9 cellular contexts compared by ENCODE assay signal in the genomic region with DNA sequence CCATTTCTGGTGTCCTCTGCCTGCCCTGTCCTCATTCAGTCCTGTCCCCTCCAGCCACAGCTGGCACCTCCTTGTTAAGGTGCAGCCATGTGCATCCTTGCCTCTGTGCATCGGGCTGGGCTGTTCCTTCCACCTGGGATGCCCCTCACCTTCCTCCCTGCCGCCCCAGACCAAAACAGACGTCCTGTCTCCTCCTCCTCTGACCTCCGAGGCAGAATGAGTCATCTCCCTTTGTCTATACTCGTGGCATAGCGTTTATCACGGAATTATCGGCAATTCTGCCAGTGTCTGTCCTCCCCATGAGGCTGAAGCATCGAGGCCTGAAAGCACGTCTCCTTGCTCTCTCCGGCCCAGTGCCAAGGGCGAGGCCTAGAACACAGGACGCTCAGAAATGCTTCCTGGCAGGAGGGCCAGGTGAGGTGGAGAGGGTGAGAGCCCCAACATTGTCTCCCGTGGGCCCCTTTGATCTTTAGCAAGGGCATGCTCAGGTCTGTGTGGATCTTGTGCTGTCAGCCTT. TPM values are rescaled to one million over a fixed set of nuclear protein-coding genes. Genes with fewer than 3 reads are reported as not detected.
DNase-seq lines count a peak whose midpoint lies in the region; ATAC-seq, FAIRE-seq and TF ChIP-seq lines count a peak whose summit lies in the region.
"Had no signal": no experiment of that assay in that cellular context is flagged by ENCODE, and none has a peak within 500 bp of the region (broad histone marks: within the 10 kb centered on the region; RNA-seq: fewer than 3 reads in every experiment).

No MANE protein-coding gene starts in this region.

- dilution Hi-C loops in IMR-90 (cut with HindIII; ENCODE audit: low sequenced_read_pairs, unreplicated experiment) = no loop called here

- peak overlapping the region; percentile 52; the same call in 2 of the 3 replicates for H2BK15ac ChIP-seq in IMR-90 (ENCODE audit: low read depth, low read length)

- ATAC-seq in IMR-90 (ENCODE audit: low read depth) (peak; percentile 7), GM12878 (peak; percentile 18), lung (ENCODE audit: insufficient read depth, low FRiP score) (no peak), HG02973 (IDR thresholded peaks at IDR 0.05; ENCODE audit: unreplicated experiment) (no peak)

- H2BK5ac ChIP-seq in IMR-90 (ENCODE audit: low read depth, low read length, poor library complexity, severe bottlenecking) = peak overlapping the region; percentile 98

- H2AFZ ChIP-seq in IMR-90 (replicated peaks; ENCODE audit: low read length, poor library complexity) (peak overlapping the region; percentile 84), GM12878 (ENCODE audit: control insufficient read depth, low read depth, low read length) (no peak overlapping the region)

- peak overlapping the region; percentile 67; the same call in 1 of the 2 replicates for H2BK20ac ChIP-seq in IMR-90 (ENCODE audit: low read depth, low read length)

- H3K79me2 ChIP-seq in GM12878 (ENCODE audit: control insufficient read depth, insufficient read depth, low read length) = peaks cover 84% of the 10 kb centered on the region

- H3K4me2 ChIP-seq in IMR-90 (ENCODE audit: low read depth, low read length) (peak overlapping the region; percentile 89), GM12878 (ENCODE audit: control insufficient read depth, insufficient read depth) (peak overlapping the region; percentile 68)

- FAIRE-seq in GM12878 (lab: Jason Lieb, UNC) = peak; percentile 18
- FAIRE-seq: endometrium had no signal

- TF ChIP-seq CTCF in IMR-90 (conservative IDR thresholded peaks at IDR 0.05; ENCODE audit: low read depth, low read length) (no peak), GM12878 (IDR thresholded peaks at IDR 0.05 in 2 of 3, conservative IDR thresholded peaks at IDR 0.05 in 1 of 3; ENCODE audit: control insufficient read depth in 2 of 3, extremely low read depth in 1 of 3, insufficient read depth in 1 of 3, low read depth in 3 of 3, low read length in 3 of 3) (no peak), lung (IDR thresholded peaks at IDR 0.05; ENCODE audit: control extremely low read depth, extremely low read depth) (no peak), uterus (IDR thresholded peaks at IDR 0.05) (no peak)

- H3K18ac ChIP-seq in IMR-90 (ENCODE audit: low read depth, low read length) = peak overlapping the region; percentile 84

- H3K36me3 ChIP-seq in IMR-90 (ENCODE audit: control insufficient read depth, insufficient read depth, low read length) = no peaks in the 10 kb centered on the region
- H3K36me3 ChIP-seq in GM12878 (ENCODE audit: control insufficient read depth in 2 of 2, insufficient read depth in 2 of 2, low read length in 1 of 2) = peaks cover 0 to 3% of the 10 kb centered on the region in 2 experiments; a peak in 1 of 4 replicates
- H3K36me3 ChIP-seq in lung (ENCODE audit: control insufficient read depth in 2 of 2, insufficient read depth in 2 of 2, low read length in 2 of 2) = no peaks in the 10 kb centered on the region
- H3K36me3 ChIP-seq in uterus = no peaks in the 10 kb centered on the region

- CTCF ChIA-PET in IMR-90 (lab: Yijun Ruan, JAX) = no interaction called here
- CTCF ChIA-PET in GM12878 (lab: Yijun Ruan, JAX) = no interaction called here

- H4K20me1 ChIP-seq in IMR-90 (ENCODE audit: insufficient read depth, low read length) (peaks cover 74% of the 10 kb centered on the region), GM12878 (ENCODE audit: control insufficient read depth, insufficient read depth) (no peaks in the 10 kb centered on the region)

- 7% methylated on average over 3 of the region's 14 CpGs; no CpG with 5 or more reads in 1 of the 2 experiments for WGBS in IMR-90 (ENCODE audit: extremely low coverage in 2 of 2, insufficient read length in 1 of 2), 2 experiments
- 54% methylated on average over 14 of the region's 14 CpGs for WGBS in GM12878 (ENCODE audit: insufficient coverage, insufficient replicate concordance, low lambda C conversion rate, missing lambda C conversion rate)
- WGBS in lung, 2 donors = 14 to 25% methylated on average over 14 of the region's 14 CpGs

- H4K5ac ChIP-seq in IMR-90 (ENCODE audit: low read depth, low read length) = peak overlapping the region; percentile 89

- H3K14ac ChIP-seq in IMR-90 (replicated peaks; ENCODE audit: low read depth, low read length) = peak overlapping the region; percentile 98

- TF ChIP-seq EP300 in GM12878 (IDR thresholded peaks at IDR 0.05; ENCODE audit: borderline replicate concordance in 1 of 2, control insufficient read depth in 1 of 2, low read depth in 2 of 2, low read length in 2 of 2) = no peak

- peak overlapping the region; percentile 35 to 82; a peak in 3 of 4 replicates for H4K8ac ChIP-seq in IMR-90 (ENCODE audit: low read depth in 2 of 2, low read length in 2 of 2)

- H2AK5ac ChIP-seq in IMR-90 (ENCODE audit: low read depth, low read length) = peak overlapping the region; percentile 100

- peak overlapping the region; percentile 99 for H3K4ac ChIP-seq in IMR-90 (ENCODE audit: low read depth, low read length)

- BruUV-seq in IMR-90 (replicated peaks; lab: Mats Ljungman, UMichigan) (no TSS peak), GM12878 (replicated peaks; lab: Mats Ljungman, UMichigan) (no TSS peak)

- POLR2A ChIA-PET in IMR-90 (lab: Charles Lee; ENCODE audit: unreplicated experiment) (no interaction called here), GM12878 (lab: Charles Lee) (no interaction called here)

- H3K9me1 ChIP-seq in IMR-90 (ENCODE audit: insufficient read depth, low read length) = peaks cover 28% of the 10 kb centered on the region

- H3K9me3 ChIP-seq in IMR-90 (ENCODE audit: control insufficient read depth, insufficient read depth, low read length) (no peaks in the 10 kb centered on the region), GM12878 (replicated peaks; ENCODE audit: control insufficient read depth, insufficient read depth, low read length) (no peaks in the 10 kb centered on the region), lung (ENCODE audit: control insufficient read depth in 2 of 2, insufficient read depth in 1 of 2, low read length in 1 of 2) (no peaks in the 10 kb centered on the region), uterus (no peaks in the 10 kb centered on the region)

- H3K79me1 ChIP-seq in IMR-90 (ENCODE audit: low read depth in 1 of 2, low read length in 2 of 2) = peaks cover 5 to 66% of the 10 kb centered on the region in 2 experiments; a peak in 2 of 4 replicates

- RAD21 ChIA-PET in GM12878 (lab: Charles Lee; ENCODE audit: unreplicated experiment) = no interaction called here

- intact Hi-C loops in IMR-90 (cut with micrococcal nuclease) = loop anchor here (10.0 kb wide), 1 partner anchor 99 kb away; no protein-coding TSS in a partner anchor
- intact Hi-C loops in GM12878 (cut with micrococcal nuclease; ENCODE audit: unreplicated experiment) = no loop called here
- intact Hi-C loops in uterus (cut with DNase I; ENCODE audit: low total_unique reads) = no loop called here

- peak overlapping the region; percentile 70 for H3K9ac ChIP-seq in IMR-90 (ENCODE audit: low read depth, low read length)
- H3K9ac ChIP-seq in GM12878 (ENCODE audit: control insufficient read depth, insufficient read depth, low read length) = peak overlapping the region; percentile 56; the same call in 1 of the 2 replicates

- DNase-seq in AG20443 (ENCODE audit: low spot score) (peak; percentile 70), IMR-90 (peak; percentile 91), GM12878 (ENCODE audit: low read depth, low spot score) (no peak), lung (ENCODE audit: low spot score) (peak; percentile 60), uterus (peak in 1 of 2 donors; percentile 52), DMS153 treated with DMSO at 0.1 percent for 48 hours (lab: John Stamatoyannopoulos, UW; ENCODE audit: unreplicated experiment) (no peak)
- no peak for DNase-seq in activated naive CD4-positive, alpha-beta T cell treated with Interleukin-2 at 50 U/mL for 16 hours

- in situ Hi-C loops in IMR-90 (cut with MboI; ENCODE audit: low sequenced_read_pairs) (loop anchor here (10.0 kb wide), 1 partner anchor 349 kb away; a partner anchor contains a TSS), GM12878 (cut with MboI) (no loop called here)

- peak overlapping the region; percentile 99 for H4K91ac ChIP-seq in IMR-90 (ENCODE audit: insufficient read depth, low read depth, low read length)

- H3K27ac ChIP-seq in IMR-90 (ENCODE audit: insufficient read depth, low read length) = peak overlapping the region; percentile 89
- H3K27ac ChIP-seq in GM12878 (ENCODE audit: control insufficient read depth, insufficient read depth) = peak overlapping the region; percentile 55
- H3K27ac ChIP-seq in lung (ENCODE audit: low read depth in 1 of 2, low read length in 1 of 2) = peak overlapping the region; percentile 5 to 87
- H3K27ac ChIP-seq in uterus = peak overlapping the region; percentile 69 to 79

- peak overlapping the region; percentile 90 for H3K23ac ChIP-seq in IMR-90 (ENCODE audit: low read depth, low read length)

- H2BK120ac ChIP-seq in IMR-90 (ENCODE audit: low read depth, low read length) = peak overlapping the region; percentile 94

- TF ChIP-seq POLR2A in IMR-90 (IDR thresholded peaks at IDR 0.05; ENCODE audit: low read depth, low read length) (peak; percentile 95), GM12878 (IDR thresholded peaks at IDR 0.05; ENCODE audit: low read depth, low read length) (0 out of 2 replicates have a peak, but pooled peaks have one; percentile 13), uterus (IDR thresholded peaks at IDR 0.05) (no peak)

- SMC1A ChIA-PET in GM12878 (lab: Charles Lee; ENCODE audit: uncharacterized antibody, unreplicated experiment) = no interaction called here

- H3K4me1 ChIP-seq in IMR-90 (ENCODE audit: control insufficient read depth, insufficient read depth, low read length) (peaks cover 30% of the 10 kb centered on the region), GM12878 (ENCODE audit: control insufficient read depth, insufficient read depth, low read length) (peaks cover 50% of the 10 kb centered on the region), lung (ENCODE audit: control insufficient read depth in 2 of 2, insufficient read depth in 2 of 2, low read length in 2 of 2) (peaks cover 9 to 30% of the 10 kb centered on the region in 2 donors), uterus (peaks cover 19 to 22% of the 10 kb centered on the region in 2 donors)

- peak overlapping the region; percentile 47 for H3K4me3 ChIP-seq in IMR-90 (ENCODE audit: insufficient read depth, low read depth, low read length)
- H3K4me3 ChIP-seq in GM12878 = peak overlapping the region; percentile 53; the same call in 1 of the 2 replicates
- H3K4me3 ChIP-seq in lung = no peak overlapping the region
- no peak overlapping the region for H3K4me3 ChIP-seq in uterus

- H3K27me3 ChIP-seq in IMR-90 (ENCODE audit: control insufficient read depth, insufficient read depth, low read length) = no peaks in the 10 kb centered on the region
- no peaks in the 10 kb centered on the region for H3K27me3 ChIP-seq in GM12878 (replicated peaks in 1 of 2; ENCODE audit: control insufficient read depth in 2 of 2, insufficient read depth in 2 of 2, low read length in 1 of 2)
- no peaks in the 10 kb centered on the region for H3K27me3 ChIP-seq in lung (ENCODE audit: control insufficient read depth, insufficient read depth)
- no peaks in the 10 kb centered on the region for H3K27me3 ChIP-seq in uterus

- TF ChIP-seq RAD21 in IMR-90 (IDR thresholded peaks at IDR 0.05; ENCODE audit: low read length) (no peak), GM12878 (IDR thresholded peaks at IDR 0.05; ENCODE audit: insufficient read depth, low read depth, low read length) (no peak)

- H3K56ac ChIP-seq in IMR-90 (ENCODE audit: extremely low read depth, insufficient read depth, low read length) = peak overlapping the region; percentile 85

- peak overlapping the region; percentile 100 for H2AK9ac ChIP-seq in IMR-90 (replicated peaks; ENCODE audit: low read depth, low read length, poor library complexity)

RNA-seq across cellular contexts. Expression of a gene that starts 4.6 kb away (rescaled TPM):
- 1.8 and 1.9 TPM in 2 replicates for total RNA-seq in IMR-90 (2012; rRNA removed)
- 10.5 and 14.0 TPM in 2 replicates for polyA plus RNA-seq in IMR-90 (2012; rRNA removed)
- polyA plus RNA-seq in IMR-90 (2012; cell fraction: cytosol; rRNA removed) = 5.5 and 10.5 TPM in 2 replicates
- polyA plus RNA-seq in IMR-90 (2012; cell fraction: nucleus; rRNA removed; ENCODE audit: low replicate concordance) = 18.8 and 32.7 TPM in 2 replicates
- total RNA-seq in GM12878 (2013; cell fraction: nucleolus; rRNA removed) = 66.1 and 73.4 TPM in 2 replicates
- total RNA-seq in GM12878 (2014; rRNA removed) = 7.2 and 7.4 TPM in 2 replicates
- 7.9 and 8.7 TPM in 2 replicates for total RNA-seq in GM12878 (2014; rRNA removed; fragmentation: Illumina TruSeq; extraction: Trizol)
- total RNA-seq in GM12878 (2021) = 35.4 and 37.7 TPM in 2 replicates
- polyA plus RNA-seq in GM12878 (2011; ENCODE audit: low read depth) = 3.1 TPM
- polyA plus RNA-seq in GM12878 (2011; rRNA removed) = 4.0 and 5.4 TPM in 2 replicates
- polyA plus RNA-seq in GM12878 (2011; cell fraction: cytosol; rRNA removed) = 5.7 and 7.6 TPM in 2 replicates
- polyA plus RNA-seq in GM12878 (2011; cell fraction: nucleus; rRNA removed) = 20.2 and 25.6 TPM in 2 replicates
- 8.0 and 8.1 TPM in 2 replicates for polyA plus RNA-seq in GM12878 (2012)
- polyA plus RNA-seq in GM12878 (2014; fragmentation: Illumina TruSeq; extraction: Trizol) = 2.5 and 5.9 TPM in 2 replicates
- under 1 TPM; 0.66 to 0.74 TPM for polyA plus RNA-seq in GM12878 (2014; fragmentation: Nextera tagmentation; extraction: Ambion mirVana)
- polyA plus RNA-seq in GM12878 (2014; rRNA removed) = 19.2 and 25.5 TPM in 2 replicates
- polyA plus RNA-seq in GM12878 (2016; fragmentation: Nextera tagmentation; extraction: Ambion mirVana) = 1 to 10 TPM; 3.1 to 6.0 TPM
- 8.1 and 11.7 TPM in 2 replicates for polyA minus RNA-seq in GM12878 (2011; rRNA and poly(A)+ RNA removed)
- polyA minus RNA-seq in GM12878 (2011; cell fraction: cytosol; rRNA and poly(A)+ RNA removed) = 8.3 and 9.1 TPM in 2 replicates
- 10.0 and 21.0 TPM in 2 replicates for polyA minus RNA-seq in GM12878 (2011; cell fraction: nucleus; rRNA and poly(A)+ RNA removed)
- total RNA-seq in lung = 10 to 100 TPM; 41.6 to 44.4 TPM
- 10 to 100 TPM; 14.5 to 15.1 TPM for polyA plus RNA-seq in lung
- total RNA-seq in uterus = 10 to 100 TPM in 3 of 4 donors, 1 to 10 TPM in 1; 10.0 to 66.1 (median 15.3) TPM

Comparison
In these comparisons a context has a peak if more than half of its experiments do, and no peak if none do; other contexts are left out.
1. DNase-seq: peak in AG20443 (single experiment), IMR-90 (single experiment) and lung (single experiment); none in GM12878 (single experiment), DMS153 treated with DMSO at 0.1 percent for 48 hours (single experiment) and activated naive CD4-positive, alpha-beta T cell treated with Interleukin-2 at 50 U/mL for 16 hours (single experiment).
2. ATAC-seq: peak in IMR-90 (single experiment) and GM12878 (single experiment); none in lung (single experiment) and HG02973 (single experiment).
3. H3K4me3 ChIP-seq: peak in IMR-90 (single experiment) and GM12878 (single experiment); none in lung (single experiment) and uterus (0 of 2).
4. POLR2A ChIP-seq: peak in IMR-90 (single experiment) and GM12878 (single experiment); none in uterus (0 of 2).
5. Peak in every context shown above with its lines, with median percentiles within 50 percentile points of each other: H3K27ac ChIP-seq.